In the genomic region with DNA sequence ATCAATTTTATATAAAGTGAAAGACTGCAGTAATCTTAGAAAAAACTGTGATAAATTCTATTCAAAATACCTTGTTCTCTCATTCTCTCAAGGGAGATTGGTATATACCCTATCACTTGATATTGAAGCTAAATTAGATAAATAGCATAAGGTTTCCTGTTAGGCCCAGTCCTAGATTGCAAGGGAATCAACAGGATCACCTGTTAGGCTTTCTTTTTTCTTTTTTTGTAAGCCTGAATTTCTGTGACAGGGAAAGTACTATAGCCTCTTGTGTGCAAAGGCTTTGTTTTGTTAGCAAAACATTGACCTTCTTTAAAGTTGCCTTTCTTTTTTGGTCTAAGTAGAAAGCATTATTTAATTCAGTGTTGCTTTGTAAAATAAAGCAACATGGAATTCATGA, we compare ENCODE assay signal across 21 cellular contexts.
"Had no signal": no experiment of that assay in that cellular context is flagged by ENCODE, and none has a peak within 500 bp of the region (broad histone marks: within the 10 kb centered on the region; RNA-seq: fewer than 3 reads in every experiment).

No MANE protein-coding gene starts in this region.

- H3K36me3 ChIP-seq: esophagus squamous epithelium, left ventricle myocardium inferior, prostate gland, tibial nerve, vagina had no signal

- DNase-seq: activated B cell treated with CpG ODN at 0.5 μM for 24 hours; activated CD4-positive, alpha-beta T cell treated with anti-CD3 and anti-CD28 coated beads, Interleukin-2, amount 10 ng/mL, durations not matched to agents 7 days and 5 days; activated naive CD4-positive, alpha-beta T cell treated with anti-CD3 and anti-CD28 coated beads, Interleukin-2, amount 50 U/mL, for 16 hours; activated T-cell treated with anti-CD3 and anti-CD28 coated beads for 4 hours; amniotic stem cell; esophagus squamous epithelium; left ventricle myocardium inferior; nephron progenitor cell; right cardiac atrium; stimulated activated CD4-positive, alpha-beta T cell treated with anti-CD3 and anti-CD28 coated beads, Interleukin-15, amount 100 ng/mL, for 24 hours; stimulated activated CD4-positive, alpha-beta T cell treated with anti-CD3 and anti-CD28 coated beads, Interleukin-4, amount 100 ng/mL, for 1 hour had no signal

- H3K27ac ChIP-seq: esophagus squamous epithelium, hepatocyte, left ventricle myocardium inferior, prostate gland, skin epidermis, tibial nerve, vagina had no signal

- H2AFZ ChIP-seq: hepatocyte had no signal

- H3K4me2 ChIP-seq: hepatocyte had no signal

- ATAC-seq: right cardiac atrium had no signal

- H3K27me3 Mint-ChIP-seq: activated B cell treated with CpG ODN at 0.5 μM for 24 hours; activated CD4-positive, alpha-beta T cell treated with anti-CD3 and anti-CD28 coated beads, Interleukin-2, amount 10 ng/mL, durations not matched to agents 7 days and 5 days; memory B cell; stimulated activated naive B cell treated with anti-CD40 and anti-IgM and Interleukin-4, amounts not matched to agents 10 μg/mL and 1 μg/mL and 100 μg/mL, for 72 hours had no signal

- FAIRE-seq: colon had no signal

- H3K4me3 Mint-ChIP-seq: activated CD4-positive, alpha-beta T cell treated with anti-CD3 and anti-CD28 coated beads, Interleukin-2, amount 10 ng/mL, durations not matched to agents 7 days and 5 days; memory B cell; nephron progenitor cell had no signal

- H3K9me3 Mint-ChIP-seq: activated B cell treated with CpG ODN at 0.5 μM for 24 hours; activated CD4-positive, alpha-beta T cell treated with anti-CD3 and anti-CD28 coated beads, Interleukin-2, amount 10 ng/mL, durations not matched to agents 7 days and 5 days; activated T-helper 2 cell treated with anti-CD3 and anti-CD28 coated beads, Interferon-gamma antibody, Interleukin-2, Interleukin-4, amounts not matched to agents 10 μg/mL and 5 μg/mL and 100 μg/mL, durations not matched to agents 14 hours and 24 hours and 36 hours; memory B cell; nephron progenitor cell; stimulated activated naive B cell treated with anti-CD40 and anti-IgM and Interleukin-4, amounts not matched to agents 10 μg/mL and 1 μg/mL and 100 μg/mL, for 72 hours; T-helper 2 cell treated with Interferon-gamma antibody and Interleukin-4, amounts not matched to agents 5 μg/mL and 100 μg/mL, for 36 hours had no signal

- H3K27me3 ChIP-seq: esophagus squamous epithelium, hepatocyte, tibial nerve, vagina had no signal

- H3K9me3 ChIP-seq: esophagus squamous epithelium, left ventricle myocardium inferior, prostate gland, tibial nerve, vagina had no signal

- H3K4me1 ChIP-seq: prostate gland had no signal

- H3K27ac Mint-ChIP-seq: activated CD4-positive, alpha-beta T cell treated with anti-CD3 and anti-CD28 coated beads, Interleukin-2, amount 10 ng/mL, durations not matched to agents 7 days and 5 days; memory B cell; nephron progenitor cell; T-helper 2 cell treated with Interferon-gamma antibody and Interleukin-4, amounts not matched to agents 5 μg/mL and 100 μg/mL, for 36 hours had no signal

- H3K4me3 ChIP-seq: esophagus squamous epithelium, hepatocyte, left ventricle myocardium inferior, prostate gland, skin epidermis, tibial nerve, vagina had no signal
